In the genomic region with DNA sequence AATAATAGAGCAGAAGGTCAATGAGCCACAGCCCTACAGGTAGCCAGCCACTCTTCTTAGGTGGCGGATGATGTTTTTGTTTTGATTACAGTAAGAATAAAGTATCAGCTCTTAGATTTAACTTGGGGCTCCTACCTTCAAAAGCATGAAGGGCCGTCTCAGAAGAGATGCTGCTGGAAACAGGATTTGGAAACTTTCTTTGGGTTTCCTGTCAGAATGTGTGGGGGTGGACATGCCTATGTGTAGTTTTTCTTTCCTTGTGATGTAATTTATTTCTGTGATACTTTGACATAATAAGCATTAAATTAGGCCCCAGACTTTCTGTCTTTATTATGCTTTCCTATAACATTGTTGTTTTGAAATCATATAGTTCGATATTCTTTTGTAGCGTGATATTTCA, we compare ENCODE assay signal across 8 cellular contexts. TPM values are rescaled to one million over a fixed set of nuclear protein-coding genes. Genes with fewer than 3 reads are reported as not detected.
DNase-seq lines count a peak whose midpoint lies in the region; ATAC-seq, FAIRE-seq and TF ChIP-seq lines count a peak whose summit lies in the region.

No MANE protein-coding gene starts in this region.

- intact Hi-C loops in left ventricle myocardium superior (cut with micrococcal nuclease) = no loop called here
- intact Hi-C loops in right lobe of liver (cut with DNase I) = no loop called here

- peak overlapping the region; percentile 71 to 84 for H3K4me3 ChIP-seq in right atrium auricular region
- H3K4me3 ChIP-seq in right lobe of liver = peak overlapping the region; percentile 79 to 89 (median 82)
- H3K4me3 ChIP-seq in urinary bladder (ENCODE audit: low read depth, low read length) = peak overlapping the region; percentile 86

- H3K36me3 ChIP-seq in right atrium auricular region (no peaks in the 10 kb centered on the region), right lobe of liver (no peaks in the 10 kb centered on the region), urinary bladder (ENCODE audit: insufficient read depth) (no peaks in the 10 kb centered on the region)

- TF ChIP-seq POLR2A in right lobe of liver (IDR thresholded peaks at IDR 0.05) (no peak), GM12891 (IDR thresholded peaks at IDR 0.05; ENCODE audit: low read depth, low read length) (no peak)

- no peaks in the 10 kb centered on the region for H3K9me3 Mint-ChIP-seq in activated naive CD4-positive, alpha-beta T cell treated with anti-CD3 and anti-CD28 coated beads, Interleukin-2, amount 50 U/mL, for 72 hours

- H3K9me3 ChIP-seq in right atrium auricular region (no peaks in the 10 kb centered on the region), right lobe of liver (no peaks in the 10 kb centered on the region)

- no peak for ATAC-seq in left ventricle myocardium superior
- ATAC-seq in activated naive CD4-positive, alpha-beta T cell treated with anti-CD3 and anti-CD28 coated beads, Interleukin-2, amount 50 U/mL, for 72 hours = no peak
- no peak for ATAC-seq in right lobe of liver
- ATAC-seq in GM21515 (IDR thresholded peaks at IDR 0.05; ENCODE audit: unreplicated experiment) = no peak

- H3K27me3 ChIP-seq in right atrium auricular region (no peaks in the 10 kb centered on the region), right lobe of liver (no peaks in the 10 kb centered on the region)

- FAIRE-seq in GM12891 (lab: Jason Lieb, UNC) = no peak

- peaks cover 21 to 29% of the 10 kb centered on the region in 2 donors for H3K36me3 Mint-ChIP-seq in activated naive CD4-positive, alpha-beta T cell treated with anti-CD3 and anti-CD28 coated beads, Interleukin-2, amount 50 U/mL, for 72 hours

- DNase-seq in right atrium auricular region (ENCODE audit: low spot score) (no peak), left ventricle myocardium superior (no peak), right lobe of liver (no peak), NCI-H1436 treated with DMSO at 0.1 percent for 48 hours (lab: John Stamatoyannopoulos, UW) (no peak), GM12891 (ENCODE audit: insufficient read length, low spot score) (no peak)
- DNase-seq in activated naive CD4-positive, alpha-beta T cell treated with anti-CD3 and anti-CD28 coated beads, Interleukin-2, amount 50 U/mL, for 72 hours (ENCODE audit: low spot score in 2 of 2) = no peak

- peaks cover 0 to 50% of the 10 kb centered on the region in 2 donors for H3K4me1 ChIP-seq in right atrium auricular region
- H3K4me1 ChIP-seq in right lobe of liver = peaks cover 0 to 46% (median 12%) of the 10 kb centered on the region in 4 donors
- no peaks in the 10 kb centered on the region for H3K4me1 ChIP-seq in urinary bladder (ENCODE audit: insufficient read depth)

- 62% methylated on average over 4 of the region's 4 CpGs for WGBS in right lobe of liver (ENCODE audit: insufficient coverage, low coverage, low lambda C conversion rate, missing lambda C conversion rate)
- 40% methylated on average over 4 of the region's 4 CpGs for WGBS in urinary bladder

- peak overlapping the region; percentile 86 to 98 for H3K27ac Mint-ChIP-seq in activated naive CD4-positive, alpha-beta T cell treated with anti-CD3 and anti-CD28 coated beads, Interleukin-2, amount 50 U/mL, for 72 hours

- no peak for TF ChIP-seq CTCF in right atrium auricular region (IDR thresholded peaks at IDR 0.05)
- no peak for TF ChIP-seq CTCF in right lobe of liver (IDR thresholded peaks at IDR 0.05)

- H3K27ac ChIP-seq in right atrium auricular region (peak overlapping the region; percentile 92 to 97), right lobe of liver (peak overlapping the region; percentile 76 to 95 (median 90)), urinary bladder (ENCODE audit: low read depth) (peak overlapping the region; percentile 45)

TF ChIP-seq in GM12891, 5 proteins besides CTCF, POLR2A, EP300 and RAD21:
- TF ChIP-seq SPI1 (IDR thresholded peaks at IDR 0.05; ENCODE audit: low read depth, low read length) = no peak
- no peak for TF ChIP-seq TAF1 (IDR thresholded peaks at IDR 0.05; ENCODE audit: low read depth, low read length)
- no peak for TF ChIP-seq PAX5 (IDR thresholded peaks at IDR 0.05; ENCODE audit: insufficient read depth, low read length, severe bottlenecking)

RNA-seq across cellular contexts. Expression of gene RAP1A, which starts 1.5 kb away (rescaled TPM):
- total RNA-seq in right atrium auricular region = 10 to 100 TPM; 62.1 to 72.8 TPM
- total RNA-seq in left ventricle myocardium superior = 102 TPM
- total RNA-seq in activated naive CD4-positive, alpha-beta T cell treated with anti-CD3 and anti-CD28 coated beads, Interleukin-2, amount 50 U/mL, for 72 hours = 100 to 1,000 TPM; 126 to 165 TPM
- 10 to 100 TPM; 25.9 to 53.8 (median 33.3) TPM for total RNA-seq in right lobe of liver
- 89.8 TPM for total RNA-seq in urinary bladder
- polyA plus RNA-seq in urinary bladder = 199 TPM
- 120 TPM for polyA plus RNA-seq in GM12891 (2012; ENCODE audit: low read depth, missing spikeins)
